ENCODE assay signal across 8 cellular contexts in the genomic region with DNA sequence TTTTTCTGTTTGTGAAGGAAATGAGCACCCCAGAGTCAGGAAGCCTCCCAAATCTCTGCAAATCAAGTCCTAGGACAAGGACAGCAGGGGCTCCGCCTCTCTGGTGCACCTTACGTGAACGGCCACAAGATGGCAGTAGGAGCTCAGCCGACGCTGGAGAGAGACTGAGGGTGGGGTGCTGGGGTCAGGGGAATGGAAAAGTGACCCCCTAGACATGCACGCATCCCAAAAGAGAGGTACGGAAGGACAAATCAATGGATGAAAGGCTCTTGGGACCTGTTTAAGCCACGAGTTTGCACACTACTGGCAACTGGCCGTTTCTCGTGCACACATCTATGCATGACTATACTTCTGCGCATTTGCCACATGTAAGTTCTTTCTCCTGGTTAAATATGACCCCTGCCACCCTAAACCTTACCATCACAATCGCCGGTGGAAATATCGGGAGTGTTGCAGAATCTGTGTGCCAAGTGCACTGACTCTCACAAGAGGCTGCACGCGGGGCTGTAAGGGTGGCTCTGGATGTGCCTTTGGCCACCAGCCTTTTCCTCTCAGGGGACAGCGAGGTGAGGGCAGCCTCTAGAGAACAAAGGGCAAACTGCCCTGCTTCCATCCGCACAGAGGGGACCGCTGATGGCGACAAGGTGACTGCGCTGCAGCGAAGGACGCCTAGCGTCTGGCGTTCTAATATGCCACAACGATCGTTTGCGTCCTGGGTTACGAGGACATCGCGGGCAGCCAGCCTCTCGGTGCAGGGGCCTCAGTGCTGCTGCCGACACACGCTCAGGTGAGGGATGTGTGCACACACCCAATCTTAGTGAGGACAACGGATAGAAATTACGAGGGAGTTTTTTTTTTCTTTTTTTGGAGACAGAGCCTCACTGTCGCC.
DNase-seq lines count a peak whose midpoint lies in the region; ATAC-seq and TF ChIP-seq lines count a peak whose summit lies in the region.

No MANE protein-coding gene starts in this region.

- H3K9me2 ChIP-seq in DOHH2 (replicated peaks; ENCODE audit: control insufficient read depth, low read length) (no peaks in the 10 kb centered on the region), Karpas-422 (replicated peaks; ENCODE audit: insufficient read depth, low read length) (no peaks in the 10 kb centered on the region)

- H3F3A ChIP-seq in DOHH2 (ENCODE audit: control insufficient read depth, insufficient read depth) = no peaks in the 10 kb centered on the region

- no peaks in the 10 kb centered on the region for H3K79me2 ChIP-seq in DOHH2 (ENCODE audit: control insufficient read depth, low read length)
- no peaks in the 10 kb centered on the region for H3K79me2 ChIP-seq in Karpas-422 (ENCODE audit: low read length)

- H3K4me2 ChIP-seq in DOHH2 (ENCODE audit: low read length) (no peak overlapping the region), Karpas-422 (ENCODE audit: low read depth, low read length, poor library complexity, severe bottlenecking) (no peak overlapping the region)

- H3K4me1 ChIP-seq in DOHH2 (ENCODE audit: control insufficient read depth, low read length) (peaks cover 37% of the 10 kb centered on the region), Karpas-422 (ENCODE audit: low read length) (0 out of 2 replicates have a peak, but pooled peaks cover 3% of the 10 kb centered on the region)

- H4K20me1 ChIP-seq in DOHH2 (ENCODE audit: control insufficient read depth, insufficient read depth, low read depth, low read length) = no peaks in the 10 kb centered on the region
- H4K20me1 ChIP-seq in Karpas-422 (ENCODE audit: insufficient read depth, low read depth, low read length) = no peaks in the 10 kb centered on the region

- no peak overlapping the region for H2AFZ ChIP-seq in Karpas-422 (ENCODE audit: low read length)

- peak; percentile 94 for TF ChIP-seq CTCF in DOHH2 (IDR thresholded peaks at IDR 0.05; ENCODE audit: low read depth, low read length, poor library complexity, severe bottlenecking)

- H3K4me3 ChIP-seq in DOHH2 (ENCODE audit: low read length) (no peak overlapping the region), Karpas-422 (ENCODE audit: low read length) (no peak overlapping the region)

- H3K9me3 ChIP-seq in DOHH2 (ENCODE audit: control insufficient read depth, insufficient read depth, low read length) (no peaks in the 10 kb centered on the region), Karpas-422 (ENCODE audit: low read length) (no peaks in the 10 kb centered on the region)

- ATAC-seq in SK-N-SH treated with all-trans-retinoic acid at 6 μM for 48 hours (peak; percentile 97), left ventricle myocardium superior (peak; percentile 84), GM19395 (IDR thresholded peaks at IDR 0.05; ENCODE audit: unreplicated experiment) (no peak), GM21423 (IDR thresholded peaks at IDR 0.05; ENCODE audit: unreplicated experiment) (no peak)

- DNase-seq in Karpas-422 (peak; percentile 90), amygdala (lab: John Stamatoyannopoulos, UW) (peak in 43 of 56 donors; percentile 5 to 64 (median 22)), left ventricle myocardium superior (peak; percentile 58), retina (peak; percentile 77)

- no peaks in the 10 kb centered on the region for H3K36me3 ChIP-seq in DOHH2 (ENCODE audit: control insufficient read depth, low read length)
- no peaks in the 10 kb centered on the region for H3K36me3 ChIP-seq in Karpas-422 (ENCODE audit: insufficient read depth, low read length)

- H3K27me3 ChIP-seq in DOHH2 (ENCODE audit: control insufficient read depth, low read length) (no peaks in the 10 kb centered on the region), Karpas-422 (ENCODE audit: low read length) (no peaks in the 10 kb centered on the region)

- H3K27ac ChIP-seq in DOHH2 (ENCODE audit: low read depth, low read length) (no peak overlapping the region), Karpas-422 (ENCODE audit: low read length) (no peak overlapping the region)

- no peak overlapping the region for H3K9ac ChIP-seq in Karpas-422 (ENCODE audit: low read length)

- intact Hi-C loops in left ventricle myocardium superior (cut with micrococcal nuclease) = loop anchor here (5.0 kb wide), 1 partner anchor 613 kb away; no protein-coding TSS in a partner anchor

TF ChIP-seq in SK-N-SH treated with all-trans-retinoic acid at 6 μM for 48 hours, 23 proteins besides CTCF, POLR2A, EP300 and RAD21:
- TF ChIP-seq GLIS3 (CRISPR knock-in tag; IDR thresholded peaks at IDR 0.05) = no peak
- TF ChIP-seq SNAI2 (CRISPR knock-in tag; IDR thresholded peaks at IDR 0.05) = no peak
- no peak for TF ChIP-seq ZNF8 (CRISPR knock-in tag; IDR thresholded peaks at IDR 0.05)
- no peak for TF ChIP-seq ZC3H10 (CRISPR knock-in tag; IDR thresholded peaks at IDR 0.05)
- TF ChIP-seq CSDC2 (CRISPR knock-in tag; IDR thresholded peaks at IDR 0.05) = no peak

Comparison
In these comparisons a context has a peak if more than half of its experiments do, and no peak if none do; other contexts are left out.
1. DNase-seq: peak in every context shown above with its lines; median percentile 90 in Karpas-422; 77 in retina; 58 in left ventricle myocardium superior; 22 in amygdala.
2. ATAC-seq: peak in SK-N-SH treated with all-trans-retinoic acid at 6 μM for 48 hours (single experiment) and left ventricle myocardium superior (single experiment); none in GM19395 (single experiment) and GM21423 (single experiment).